Comparison of ENCODE assay signal across 16 cellular contexts in the genomic region with DNA sequence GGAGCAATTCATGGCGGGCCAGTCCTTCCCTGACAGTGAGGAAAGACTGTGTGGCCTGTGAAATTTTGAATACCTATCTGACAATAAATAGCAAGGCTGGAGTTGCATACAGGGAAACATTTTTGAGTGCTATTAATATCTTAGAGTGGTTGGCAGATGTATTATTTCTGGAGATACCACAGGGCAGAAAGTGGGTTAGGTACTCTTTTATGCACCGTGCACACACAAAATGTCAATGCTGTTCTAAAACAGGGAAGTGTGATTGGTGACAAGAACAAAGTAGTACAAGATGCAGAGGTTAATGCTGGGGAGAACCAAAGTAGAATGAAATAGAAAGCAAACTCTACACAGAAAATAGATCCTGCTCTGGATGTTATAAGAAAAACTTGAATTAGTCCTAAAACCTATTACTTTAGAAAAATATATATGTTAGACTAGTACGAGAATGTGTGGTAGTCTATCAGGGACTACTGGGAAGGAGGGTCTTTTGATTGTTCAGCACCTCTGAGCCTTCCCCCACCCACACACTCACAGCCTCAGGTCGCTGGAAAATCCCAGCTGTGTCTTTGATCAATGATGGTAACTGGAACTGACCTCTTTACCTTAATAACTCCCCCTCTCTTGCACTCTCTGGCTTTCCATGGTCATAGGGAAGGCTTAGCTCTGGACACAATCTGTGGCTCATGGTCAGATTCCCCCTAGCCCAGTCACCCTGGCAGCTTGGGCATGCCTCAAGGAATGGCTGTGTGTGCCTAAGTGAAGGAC. TPM values are rescaled to one million over a fixed set of nuclear protein-coding genes. Genes with fewer than 3 reads are reported as not detected.
DNase-seq lines count a peak whose midpoint lies in the region; ATAC-seq and TF ChIP-seq lines count a peak whose summit lies in the region.
"Had no signal": no experiment of that assay in that cellular context is flagged by ENCODE, and none has a peak within 500 bp of the region (broad histone marks: within the 10 kb centered on the region; RNA-seq: fewer than 3 reads in every experiment).

No MANE protein-coding gene starts in this region.

- TF ChIP-seq CTCF in endothelial cell (IDR thresholded peaks at IDR 0.05; ENCODE audit: unreplicated experiment) (no peak), MM.1S (IDR thresholded peaks at IDR 0.05; ENCODE audit: low read length) (no peak)

- DNase-seq in endothelial cell (ENCODE audit: low spot score): no peak
- no peak for DNase-seq in MM.1S
- DNase-seq in NCI-H774 (lab: John Stamatoyannopoulos, UW): no peak
- DNase-seq in NOMO-1 treated with dmso at 0.1 percent for 144 hours (lab: John Stamatoyannopoulos, UW; ENCODE audit: unreplicated experiment): no peak
- DNase-seq in NCI-H345 (lab: John Stamatoyannopoulos, UW): no peak
- DNase-seq: activated CD4-positive, alpha-beta memory T cell treated with anti-CD3 and anti-CD28 coated beads for 36 hours; activated gamma-delta T cell; brain microvascular endothelial cell; mesenchymal stem cell; NCI-H187 treated with DMSO at 0.1 percent for 48 hours; stimulated activated CD4-positive, alpha-beta T cell treated with anti-CD3 and anti-CD28 coated beads, Interleukin-2, amount 100 ng/mL, for 48 hours; T-helper 17 cell had no signal

- no peaks in the 10 kb centered on the region for H4K20me1 ChIP-seq in MM.1S (ENCODE audit: insufficient read depth, low read length)

- H3F3A ChIP-seq in MM.1S (ENCODE audit: insufficient read depth, low read length): no peaks in the 10 kb centered on the region

- no peak overlapping the region for H3K27ac ChIP-seq in MM.1S (ENCODE audit: low read length)
- H3K27ac ChIP-seq: brain microvascular endothelial cell had no signal

- peaks cover 3% of the 10 kb centered on the region for H3K4me1 Mint-ChIP-seq in endothelial cell (ENCODE audit: unreplicated experiment)
- H3K4me1 Mint-ChIP-seq: T-helper 17 cell had no signal

- H3K36me3 Mint-ChIP-seq in endothelial cell (ENCODE audit: low read depth, unreplicated experiment): no peaks in the 10 kb centered on the region
- H3K36me3 Mint-ChIP-seq: activated CD4-positive, alpha-beta memory T cell treated with anti-CD3 and anti-CD28 coated beads for 36 hours had no signal

- no peaks in the 10 kb centered on the region for H3K9me3 ChIP-seq in MM.1S (replicated peaks; ENCODE audit: insufficient read depth, low read length)

- H3K27ac Mint-ChIP-seq in endothelial cell (ENCODE audit: unreplicated experiment): peak overlapping the region; percentile 48
- H3K27ac Mint-ChIP-seq: activated CD4-positive, alpha-beta memory T cell treated with anti-CD3 and anti-CD28 coated beads for 36 hours; T-helper 17 cell had no signal

- no peaks in the 10 kb centered on the region for H3K9me3 Mint-ChIP-seq in endothelial cell (ENCODE audit: unreplicated experiment)
- H3K9me3 Mint-ChIP-seq: activated CD4-positive, alpha-beta memory T cell treated with anti-CD3 and anti-CD28 coated beads for 36 hours had no signal

- H3K4me1 ChIP-seq in MM.1S (ENCODE audit: low read length): no peaks in the 10 kb centered on the region

- no peak overlapping the region for H3K4me3 ChIP-seq in MM.1S (ENCODE audit: low read length)
- H3K4me3 ChIP-seq: K562 had no signal

- H2AFZ ChIP-seq in MM.1S (ENCODE audit: low read length): no peak overlapping the region

- H3K4me2 ChIP-seq in MM.1S (ENCODE audit: low read depth, low read length): no peak overlapping the region

- no peaks in the 10 kb centered on the region for H3K79me2 ChIP-seq in MM.1S (ENCODE audit: low read length)

- H3K27me3 ChIP-seq in MM.1S (replicated peaks; ENCODE audit: insufficient read depth, low read length): no peaks in the 10 kb centered on the region
- H3K27me3 ChIP-seq: brain microvascular endothelial cell had no signal

- no peaks in the 10 kb centered on the region for H3K36me3 ChIP-seq in MM.1S (replicated peaks; ENCODE audit: insufficient read depth, low read length)
- H3K36me3 ChIP-seq: brain microvascular endothelial cell had no signal

- H3K9ac ChIP-seq in MM.1S (ENCODE audit: low read length): no peak overlapping the region

- H3K27me3 Mint-ChIP-seq in endothelial cell (ENCODE audit: unreplicated experiment): peaks cover 1% of the 10 kb centered on the region

- H3K4me3 Mint-ChIP-seq in endothelial cell (ENCODE audit: unreplicated experiment): no peak overlapping the region
- H3K4me3 Mint-ChIP-seq: activated CD4-positive, alpha-beta memory T cell treated with anti-CD3 and anti-CD28 coated beads for 36 hours; T-helper 17 cell had no signal

- H3K9me2 ChIP-seq in MM.1S (replicated peaks; ENCODE audit: insufficient read depth, low read length): no peaks in the 10 kb centered on the region

- ATAC-seq in GM18520 (IDR thresholded peaks at IDR 0.05; ENCODE audit: unreplicated experiment) (peak; percentile 46), GM21381 (IDR thresholded peaks at IDR 0.05; ENCODE audit: unreplicated experiment) (peak; percentile 64), HG02938 (IDR thresholded peaks at IDR 0.05; ENCODE audit: unreplicated experiment) (peak; percentile 66)
- ATAC-seq: K562, T-helper 17 cell had no signal

RNA-seq across cellular contexts. Expression of a gene that starts 58.2 kb away (rescaled TPM):
- 4.3 TPM for total RNA-seq in endothelial cell (ENCODE audit: unreplicated experiment)
